1 cellular context compared by ENCODE assay signal in the genomic region with DNA sequence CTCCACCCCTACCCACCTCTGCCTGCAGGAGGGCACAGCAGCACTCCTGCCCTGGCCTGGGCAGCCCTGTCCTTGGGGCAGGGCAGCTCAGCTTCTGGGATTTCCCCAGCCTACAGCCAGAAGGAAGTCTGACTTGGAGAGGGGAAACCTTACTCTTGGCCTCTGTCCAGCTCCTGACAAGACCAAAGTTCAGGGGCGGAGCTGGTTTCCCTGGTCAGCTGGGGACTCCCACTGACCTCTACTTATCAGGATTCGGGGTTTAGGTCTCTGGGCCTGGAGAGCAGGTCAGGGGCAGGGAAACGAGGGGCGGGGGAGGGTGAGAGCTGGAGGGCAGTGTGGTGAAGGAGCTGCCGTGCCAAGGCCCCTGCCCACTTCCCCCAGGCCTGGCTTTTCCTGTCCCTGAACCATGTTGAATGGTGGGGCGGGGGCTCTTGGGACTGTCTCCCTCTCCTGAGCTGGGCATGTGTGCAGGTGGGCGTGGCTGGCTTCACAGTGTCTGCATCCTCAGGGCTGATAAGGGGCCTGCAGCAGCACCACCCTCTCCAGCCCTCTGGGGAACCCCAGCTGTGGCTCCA.
TF ChIP-seq lines count a peak whose summit lies in the region.

No MANE protein-coding gene starts in this region.

TF ChIP-seq in HepG2, 621 proteins besides CTCF, POLR2A, EP300 and RAD21 (continued from another document and continues in another):
- TF ChIP-seq, protein P1, sequence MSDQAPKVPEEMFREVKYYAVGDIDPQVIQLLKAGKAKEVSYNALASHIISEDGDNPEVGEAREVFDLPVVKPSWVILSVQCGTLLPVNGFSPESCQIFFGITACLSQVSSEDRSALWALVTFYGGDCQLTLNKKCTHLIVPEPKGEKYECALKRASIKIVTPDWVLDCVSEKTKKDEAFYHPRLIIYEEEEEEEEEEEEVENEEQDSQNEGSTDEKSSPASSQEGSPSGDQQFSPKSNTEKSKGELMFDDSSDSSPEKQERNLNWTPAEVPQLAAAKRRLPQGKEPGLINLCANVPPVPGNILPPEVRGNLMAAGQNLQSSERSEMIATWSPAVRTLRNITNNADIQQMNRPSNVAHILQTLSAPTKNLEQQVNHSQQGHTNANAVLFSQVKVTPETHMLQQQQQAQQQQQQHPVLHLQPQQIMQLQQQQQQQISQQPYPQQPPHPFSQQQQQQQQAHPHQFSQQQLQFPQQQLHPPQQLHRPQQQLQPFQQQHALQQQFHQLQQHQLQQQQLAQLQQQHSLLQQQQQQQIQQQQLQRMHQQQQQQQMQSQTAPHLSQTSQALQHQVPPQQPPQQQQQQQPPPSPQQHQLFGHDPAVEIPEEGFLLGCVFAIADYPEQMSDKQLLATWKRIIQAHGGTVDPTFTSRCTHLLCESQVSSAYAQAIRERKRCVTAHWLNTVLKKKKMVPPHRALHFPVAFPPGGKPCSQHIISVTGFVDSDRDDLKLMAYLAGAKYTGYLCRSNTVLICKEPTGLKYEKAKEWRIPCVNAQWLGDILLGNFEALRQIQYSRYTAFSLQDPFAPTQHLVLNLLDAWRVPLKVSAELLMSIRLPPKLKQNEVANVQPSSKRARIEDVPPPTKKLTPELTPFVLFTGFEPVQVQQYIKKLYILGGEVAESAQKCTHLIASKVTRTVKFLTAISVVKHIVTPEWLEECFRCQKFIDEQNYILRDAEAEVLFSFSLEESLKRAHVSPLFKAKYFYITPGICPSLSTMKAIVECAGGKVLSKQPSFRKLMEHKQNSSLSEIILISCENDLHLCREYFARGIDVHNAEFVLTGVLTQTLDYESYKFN (CRISPR knock-in tag; conservative IDR thresholded peaks at IDR 0.05) = peak; percentile 54
- no peak for TF ChIP-seq HDAC6 (IDR thresholded peaks at IDR 0.05; ENCODE audit: low read depth, low read length)
- 0 out of 2 replicates have a peak, but pooled peaks have one; percentile 36 for TF ChIP-seq ZNF766 (CRISPR knock-in tag; IDR thresholded peaks at IDR 0.05; ENCODE audit: borderline replicate concordance)
- TF ChIP-seq ZNF749 (CRISPR knock-in tag; IDR thresholded peaks at IDR 0.05; ENCODE audit: borderline replicate concordance) = no peak
- TF ChIP-seq, protein P2, sequence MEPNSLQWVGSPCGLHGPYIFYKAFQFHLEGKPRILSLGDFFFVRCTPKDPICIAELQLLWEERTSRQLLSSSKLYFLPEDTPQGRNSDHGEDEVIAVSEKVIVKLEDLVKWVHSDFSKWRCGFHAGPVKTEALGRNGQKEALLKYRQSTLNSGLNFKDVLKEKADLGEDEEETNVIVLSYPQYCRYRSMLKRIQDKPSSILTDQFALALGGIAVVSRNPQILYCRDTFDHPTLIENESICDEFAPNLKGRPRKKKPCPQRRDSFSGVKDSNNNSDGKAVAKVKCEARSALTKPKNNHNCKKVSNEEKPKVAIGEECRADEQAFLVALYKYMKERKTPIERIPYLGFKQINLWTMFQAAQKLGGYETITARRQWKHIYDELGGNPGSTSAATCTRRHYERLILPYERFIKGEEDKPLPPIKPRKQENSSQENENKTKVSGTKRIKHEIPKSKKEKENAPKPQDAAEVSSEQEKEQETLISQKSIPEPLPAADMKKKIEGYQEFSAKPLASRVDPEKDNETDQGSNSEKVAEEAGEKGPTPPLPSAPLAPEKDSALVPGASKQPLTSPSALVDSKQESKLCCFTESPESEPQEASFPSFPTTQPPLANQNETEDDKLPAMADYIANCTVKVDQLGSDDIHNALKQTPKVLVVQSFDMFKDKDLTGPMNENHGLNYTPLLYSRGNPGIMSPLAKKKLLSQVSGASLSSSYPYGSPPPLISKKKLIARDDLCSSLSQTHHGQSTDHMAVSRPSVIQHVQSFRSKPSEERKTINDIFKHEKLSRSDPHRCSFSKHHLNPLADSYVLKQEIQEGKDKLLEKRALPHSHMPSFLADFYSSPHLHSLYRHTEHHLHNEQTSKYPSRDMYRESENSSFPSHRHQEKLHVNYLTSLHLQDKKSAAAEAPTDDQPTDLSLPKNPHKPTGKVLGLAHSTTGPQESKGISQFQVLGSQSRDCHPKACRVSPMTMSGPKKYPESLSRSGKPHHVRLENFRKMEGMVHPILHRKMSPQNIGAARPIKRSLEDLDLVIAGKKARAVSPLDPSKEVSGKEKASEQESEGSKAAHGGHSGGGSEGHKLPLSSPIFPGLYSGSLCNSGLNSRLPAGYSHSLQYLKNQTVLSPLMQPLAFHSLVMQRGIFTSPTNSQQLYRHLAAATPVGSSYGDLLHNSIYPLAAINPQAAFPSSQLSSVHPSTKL (CRISPR knock-in tag; IDR thresholded peaks at IDR 0.05) = peak; percentile 50; the same call in 1 of the 2 replicates
- TF ChIP-seq RORA (CRISPR knock-in tag; IDR thresholded peaks at IDR 0.05) = no peak
- 0 out of 2 replicates have a peak, but pooled peaks have one; percentile 27 for TF ChIP-seq FOXK1 (CRISPR knock-in tag; IDR thresholded peaks at IDR 0.05; ENCODE audit: borderline replicate concordance, low read depth)
- no peak for TF ChIP-seq NBN (conservative IDR thresholded peaks at IDR 0.05)
- TF ChIP-seq ZNF296 (CRISPR knock-in tag; conservative IDR thresholded peaks at IDR 0.05) = peak; percentile 72; the same call in 1 of the 2 replicates
- TF ChIP-seq ZNF292 (CRISPR knock-in tag; IDR thresholded peaks at IDR 0.05; ENCODE audit: borderline replicate concordance, low read depth) = 0 out of 2 replicates have a peak, but pooled peaks have one; percentile 15
- peak; percentile 79 for TF ChIP-seq SAP130 (CRISPR knock-in tag; IDR thresholded peaks at IDR 0.05; ENCODE audit: low read depth)
- peak; percentile 75; the same call in 1 of the 2 replicates for TF ChIP-seq ELF3 (CRISPR knock-in tag; IDR thresholded peaks at IDR 0.05)
- TF ChIP-seq, protein P3, sequence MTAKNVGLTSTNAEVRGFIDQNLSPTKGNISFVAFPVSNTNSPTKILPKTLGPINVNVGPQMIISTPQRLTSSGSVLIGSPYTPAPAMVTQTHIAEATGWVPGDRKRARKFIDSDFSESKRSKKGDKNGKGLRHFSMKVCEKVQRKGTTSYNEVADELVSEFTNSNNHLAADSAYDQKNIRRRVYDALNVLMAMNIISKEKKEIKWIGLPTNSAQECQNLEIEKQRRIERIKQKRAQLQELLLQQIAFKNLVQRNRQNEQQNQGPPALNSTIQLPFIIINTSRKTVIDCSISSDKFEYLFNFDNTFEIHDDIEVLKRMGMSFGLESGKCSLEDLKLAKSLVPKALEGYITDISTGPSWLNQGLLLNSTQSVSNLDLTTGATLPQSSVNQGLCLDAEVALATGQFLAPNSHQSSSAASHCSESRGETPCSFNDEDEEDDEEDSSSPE (CRISPR knock-in tag; IDR thresholded peaks at IDR 0.05) = no peak
- no peak for TF ChIP-seq NFKB2 (CRISPR knock-in tag; IDR thresholded peaks at IDR 0.05; ENCODE audit: borderline replicate concordance)
- 0 out of 2 replicates have a peak, but pooled peaks have one; percentile 35 for TF ChIP-seq YEATS4 (CRISPR knock-in tag; IDR thresholded peaks at IDR 0.05; ENCODE audit: borderline replicate concordance)
- TF ChIP-seq, protein P4, sequence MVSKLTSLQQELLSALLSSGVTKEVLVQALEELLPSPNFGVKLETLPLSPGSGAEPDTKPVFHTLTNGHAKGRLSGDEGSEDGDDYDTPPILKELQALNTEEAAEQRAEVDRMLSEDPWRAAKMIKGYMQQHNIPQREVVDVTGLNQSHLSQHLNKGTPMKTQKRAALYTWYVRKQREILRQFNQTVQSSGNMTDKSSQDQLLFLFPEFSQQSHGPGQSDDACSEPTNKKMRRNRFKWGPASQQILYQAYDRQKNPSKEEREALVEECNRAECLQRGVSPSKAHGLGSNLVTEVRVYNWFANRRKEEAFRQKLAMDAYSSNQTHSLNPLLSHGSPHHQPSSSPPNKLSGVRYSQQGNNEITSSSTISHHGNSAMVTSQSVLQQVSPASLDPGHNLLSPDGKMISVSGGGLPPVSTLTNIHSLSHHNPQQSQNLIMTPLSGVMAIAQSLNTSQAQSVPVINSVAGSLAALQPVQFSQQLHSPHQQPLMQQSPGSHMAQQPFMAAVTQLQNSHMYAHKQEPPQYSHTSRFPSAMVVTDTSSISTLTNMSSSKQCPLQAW (CRISPR knock-in tag; IDR thresholded peaks at IDR 0.05) = peak; percentile 69; the same call in 1 of the 2 replicates
- TF ChIP-seq, protein P5, sequence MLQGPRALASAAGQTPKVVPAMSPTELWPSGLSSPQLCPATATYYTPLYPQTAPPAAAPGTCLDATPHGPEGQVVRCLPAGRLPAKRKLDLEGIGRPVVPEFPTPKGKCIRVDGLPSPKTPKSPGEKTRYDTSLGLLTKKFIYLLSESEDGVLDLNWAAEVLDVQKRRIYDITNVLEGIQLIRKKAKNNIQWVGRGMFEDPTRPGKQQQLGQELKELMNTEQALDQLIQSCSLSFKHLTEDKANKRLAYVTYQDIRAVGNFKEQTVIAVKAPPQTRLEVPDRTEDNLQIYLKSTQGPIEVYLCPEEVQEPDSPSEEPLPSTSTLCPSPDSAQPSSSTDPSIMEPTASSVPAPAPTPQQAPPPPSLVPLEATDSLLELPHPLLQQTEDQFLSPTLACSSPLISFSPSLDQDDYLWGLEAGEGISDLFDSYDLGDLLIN (CRISPR knock-in tag; IDR thresholded peaks at IDR 0.05; ENCODE audit: borderline replicate concordance) = no peak
- no peak for TF ChIP-seq GFI1 (CRISPR knock-in tag; IDR thresholded peaks at IDR 0.05; ENCODE audit: borderline replicate concordance)
- TF ChIP-seq MBNL3 (CRISPR knock-in tag; conservative IDR thresholded peaks at IDR 0.05) = no peak
- TF ChIP-seq LCORL (IDR thresholded peaks at IDR 0.05) = no peak
- 0 out of 2 replicates have a peak, but pooled peaks have one; percentile 28 for TF ChIP-seq LCORL (CRISPR knock-in tag; IDR thresholded peaks at IDR 0.05)
- TF ChIP-seq ZNF44 (CRISPR knock-in tag; IDR thresholded peaks at IDR 0.05) = no peak
- TF ChIP-seq, protein P6, sequence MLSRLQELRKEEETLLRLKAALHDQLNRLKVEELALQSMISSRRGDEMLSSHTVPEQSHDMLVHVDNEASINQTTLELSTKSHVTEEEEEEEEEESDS (CRISPR knock-in tag; IDR thresholded peaks at IDR 0.05; ENCODE audit: borderline replicate concordance) = no peak
- TF ChIP-seq MIER2 (CRISPR knock-in tag; IDR thresholded peaks at IDR 0.05) = peak; percentile 46; the same call in 1 of the 2 replicates
- no peak for TF ChIP-seq MAFG (CRISPR knock-in tag; IDR thresholded peaks at IDR 0.05)
- peak; percentile 50; the same call in 1 of the 2 replicates for TF ChIP-seq ZBTB7B (CRISPR knock-in tag; IDR thresholded peaks at IDR 0.05)
- TF ChIP-seq POGZ (CRISPR knock-in tag; IDR thresholded peaks at IDR 0.05) = peak; percentile 34; the same call in 1 of the 2 replicates
- TF ChIP-seq DNMT1 (CRISPR knock-in tag; IDR thresholded peaks at IDR 0.05) = no peak
- TF ChIP-seq, protein P7, sequence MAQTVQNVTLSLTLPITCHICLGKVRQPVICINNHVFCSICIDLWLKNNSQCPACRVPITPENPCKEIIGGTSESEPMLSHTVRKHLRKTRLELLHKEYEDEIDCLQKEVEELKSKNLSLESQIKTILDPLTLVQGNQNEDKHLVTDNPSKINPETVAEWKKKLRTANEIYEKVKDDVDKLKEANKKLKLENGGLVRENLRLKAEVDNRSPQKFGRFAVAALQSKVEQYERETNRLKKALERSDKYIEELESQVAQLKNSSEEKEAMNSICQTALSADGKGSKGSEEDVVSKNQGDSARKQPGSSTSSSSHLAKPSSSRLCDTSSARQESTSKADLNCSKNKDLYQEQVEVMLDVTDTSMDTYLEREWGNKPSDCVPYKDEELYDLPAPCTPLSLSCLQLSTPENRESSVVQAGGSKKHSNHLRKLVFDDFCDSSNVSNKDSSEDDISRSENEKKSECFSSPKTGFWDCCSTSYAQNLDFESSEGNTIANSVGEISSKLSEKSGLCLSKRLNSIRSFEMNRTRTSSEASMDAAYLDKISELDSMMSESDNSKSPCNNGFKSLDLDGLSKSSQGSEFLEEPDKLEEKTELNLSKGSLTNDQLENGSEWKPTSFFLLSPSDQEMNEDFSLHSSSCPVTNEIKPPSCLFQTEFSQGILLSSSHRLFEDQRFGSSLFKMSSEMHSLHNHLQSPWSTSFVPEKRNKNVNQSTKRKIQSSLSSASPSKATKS (CRISPR knock-in tag; IDR thresholded peaks at IDR 0.05) = no peak
- no peak for TF ChIP-seq RAD51 (IDR thresholded peaks at IDR 0.05; ENCODE audit: borderline replicate concordance)
- TF ChIP-seq, protein P8, sequence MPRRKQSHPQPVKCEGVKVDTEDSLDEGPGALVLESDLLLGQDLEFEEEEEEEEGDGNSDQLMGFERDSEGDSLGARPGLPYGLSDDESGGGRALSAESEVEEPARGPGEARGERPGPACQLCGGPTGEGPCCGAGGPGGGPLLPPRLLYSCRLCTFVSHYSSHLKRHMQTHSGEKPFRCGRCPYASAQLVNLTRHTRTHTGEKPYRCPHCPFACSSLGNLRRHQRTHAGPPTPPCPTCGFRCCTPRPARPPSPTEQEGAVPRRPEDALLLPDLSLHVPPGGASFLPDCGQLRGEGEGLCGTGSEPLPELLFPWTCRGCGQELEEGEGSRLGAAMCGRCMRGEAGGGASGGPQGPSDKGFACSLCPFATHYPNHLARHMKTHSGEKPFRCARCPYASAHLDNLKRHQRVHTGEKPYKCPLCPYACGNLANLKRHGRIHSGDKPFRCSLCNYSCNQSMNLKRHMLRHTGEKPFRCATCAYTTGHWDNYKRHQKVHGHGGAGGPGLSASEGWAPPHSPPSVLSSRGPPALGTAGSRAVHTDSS (CRISPR knock-in tag; conservative IDR thresholded peaks at IDR 0.05) = no peak
- TF ChIP-seq, protein P9, sequence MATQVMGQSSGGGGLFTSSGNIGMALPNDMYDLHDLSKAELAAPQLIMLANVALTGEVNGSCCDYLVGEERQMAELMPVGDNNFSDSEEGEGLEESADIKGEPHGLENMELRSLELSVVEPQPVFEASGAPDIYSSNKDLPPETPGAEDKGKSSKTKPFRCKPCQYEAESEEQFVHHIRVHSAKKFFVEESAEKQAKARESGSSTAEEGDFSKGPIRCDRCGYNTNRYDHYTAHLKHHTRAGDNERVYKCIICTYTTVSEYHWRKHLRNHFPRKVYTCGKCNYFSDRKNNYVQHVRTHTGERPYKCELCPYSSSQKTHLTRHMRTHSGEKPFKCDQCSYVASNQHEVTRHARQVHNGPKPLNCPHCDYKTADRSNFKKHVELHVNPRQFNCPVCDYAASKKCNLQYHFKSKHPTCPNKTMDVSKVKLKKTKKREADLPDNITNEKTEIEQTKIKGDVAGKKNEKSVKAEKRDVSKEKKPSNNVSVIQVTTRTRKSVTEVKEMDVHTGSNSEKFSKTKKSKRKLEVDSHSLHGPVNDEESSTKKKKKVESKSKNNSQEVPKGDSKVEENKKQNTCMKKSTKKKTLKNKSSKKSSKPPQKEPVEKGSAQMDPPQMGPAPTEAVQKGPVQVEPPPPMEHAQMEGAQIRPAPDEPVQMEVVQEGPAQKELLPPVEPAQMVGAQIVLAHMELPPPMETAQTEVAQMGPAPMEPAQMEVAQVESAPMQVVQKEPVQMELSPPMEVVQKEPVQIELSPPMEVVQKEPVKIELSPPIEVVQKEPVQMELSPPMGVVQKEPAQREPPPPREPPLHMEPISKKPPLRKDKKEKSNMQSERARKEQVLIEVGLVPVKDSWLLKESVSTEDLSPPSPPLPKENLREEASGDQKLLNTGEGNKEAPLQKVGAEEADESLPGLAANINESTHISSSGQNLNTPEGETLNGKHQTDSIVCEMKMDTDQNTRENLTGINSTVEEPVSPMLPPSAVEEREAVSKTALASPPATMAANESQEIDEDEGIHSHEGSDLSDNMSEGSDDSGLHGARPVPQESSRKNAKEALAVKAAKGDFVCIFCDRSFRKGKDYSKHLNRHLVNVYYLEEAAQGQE (IDR thresholded peaks at IDR 0.05; ENCODE audit: borderline replicate concordance in 1 of 2, low read depth in 1 of 2, low read length in 2 of 2) = peak in 1 of 2 experiments; percentile 50; a peak in 1 of 4 replicates
